In the genomic region with DNA sequence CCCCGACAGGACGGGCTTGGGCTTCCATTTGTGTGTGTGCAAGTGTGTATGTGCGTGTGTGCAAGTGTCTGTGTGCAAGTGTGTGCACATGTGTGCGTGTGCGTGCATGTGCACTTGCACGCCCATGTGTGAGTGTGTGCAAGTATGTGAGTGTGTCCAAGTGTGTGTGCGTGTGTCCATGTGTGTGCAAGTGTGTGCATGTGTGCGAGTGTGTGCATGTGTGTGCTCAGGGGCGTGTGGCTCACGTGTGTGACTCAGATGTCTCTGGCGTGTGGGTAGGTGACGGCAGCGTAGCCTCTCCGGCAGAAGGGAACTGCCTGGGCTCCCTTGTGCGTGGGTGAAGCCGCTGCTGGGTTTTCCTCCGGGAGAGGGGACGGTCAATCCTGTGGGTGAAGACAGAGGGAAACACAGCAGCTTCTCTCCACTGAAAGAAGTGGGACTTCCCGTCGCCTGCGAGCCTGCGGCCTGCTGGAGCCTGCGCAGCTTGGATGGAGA, we compare ENCODE assay signal across 14 cellular contexts. TPM values are rescaled to one million over a fixed set of nuclear protein-coding genes. Genes with fewer than 3 reads are reported as not detected.
A peak's percentile ranks its signal among the peaks of the same experiment; 100 is the strongest.
DNase-seq lines count a peak whose midpoint lies in the region; FAIRE-seq and TF ChIP-seq lines count a peak whose summit lies in the region.
"Had no signal": no experiment of that assay in that cellular context is flagged by ENCODE, and none has a peak within 500 bp of the region (broad histone marks: within the 10 kb centered on the region; RNA-seq: fewer than 3 reads in every experiment).

No MANE protein-coding gene starts in this region.

- intact Hi-C loops in breast epithelium (cut with DNase I; ENCODE audit: low total_unique reads): no loop called here
- intact Hi-C loops in MCF 10A (cut with micrococcal nuclease): no loop called here
- intact Hi-C loops in activated T-helper 1 cell treated with anti-CD3 and anti-CD28 coated beads, Interleukin-12 subunit alpha, Interleukin-12 subunit beta, Interleukin-2, Interleukin-4 antibody, amounts not matched to agents 30 ng/mL and 10 ng/mL and 1 ng/mL, durations not matched to agents 14 hours and 24 hours and 36 hours (cut with micrococcal nuclease): loop anchor here (2.0 to 5.0 kb wide), 3 partner anchors 23 to 131 kb away; a partner anchor contains a TSS
- intact Hi-C loops in kidney (cut with DNase I): no loop called here
- intact Hi-C loops in uterus (cut with DNase I; ENCODE audit: low total_unique reads): no loop called here

- POLR2A ChIA-PET in MCF 10A (lab: Yijun Ruan, JAX): no interaction called here

- DNase-seq in breast epithelium (ENCODE audit: low spot score in 2 of 2) (no peak), MCF 10A (ENCODE audit: unreplicated experiment) (no peak), kidney (peak; percentile 46), NCI-H2227 treated with DMSO at 0.1 percent for 48 hours (lab: John Stamatoyannopoulos, UW) (no peak), COLO668 (lab: John Stamatoyannopoulos, UW; ENCODE audit: unreplicated experiment) (no peak), uterus (no peak)
- no peak for DNase-seq in activated T-helper 1 cell treated with anti-CD3 and anti-CD28 coated beads, Interleukin-12 subunit alpha, Interleukin-12 subunit beta, Interleukin-2, Interleukin-4 antibody, amounts not matched to agents 30 ng/mL and 10 ng/mL and 1 ng/mL, durations not matched to agents 14 hours and 24 hours and 36 hours (ENCODE audit: low spot score)
- DNase-seq: activated CD4-positive, alpha-beta T cell treated with anti-CD3 and anti-CD28 coated beads for 1 hour; BE2C; MV-4-11; NCI-H774 had no signal

- H3K4me3 Mint-ChIP-seq in MCF 10A (ENCODE audit: unreplicated experiment): no peak overlapping the region
- H3K4me3 Mint-ChIP-seq in activated T-helper 1 cell treated with anti-CD3 and anti-CD28 coated beads, Interleukin-12 subunit alpha, Interleukin-12 subunit beta, Interleukin-2, Interleukin-4 antibody, amounts not matched to agents 30 ng/mL and 10 ng/mL and 1 ng/mL, durations not matched to agents 14 hours and 24 hours and 36 hours: peak overlapping the region; percentile 60

- TF ChIP-seq POLR2A in breast epithelium (IDR thresholded peaks at IDR 0.05): no peak
- no peak for TF ChIP-seq POLR2A in uterus (IDR thresholded peaks at IDR 0.05)

- H3K4me1 ChIP-seq in breast epithelium: no peaks in the 10 kb centered on the region
- peaks cover 0 to 2% of the 10 kb centered on the region in 2 donors for H3K4me1 ChIP-seq in kidney (ENCODE audit: control insufficient read depth in 1 of 2, insufficient read depth in 1 of 2, low read depth in 1 of 2, low read length in 2 of 2)
- H3K4me1 ChIP-seq in urinary bladder (ENCODE audit: insufficient read depth): no peaks in the 10 kb centered on the region
- H3K4me1 ChIP-seq in uterus: no peaks in the 10 kb centered on the region
- H3K4me1 ChIP-seq: ascending aorta, BE2C had no signal

- TF ChIP-seq CTCF in breast epithelium (IDR thresholded peaks at IDR 0.05): no peak
- no peak for TF ChIP-seq CTCF in MCF 10A (IDR thresholded peaks at IDR 0.05; ENCODE audit: unreplicated experiment)
- TF ChIP-seq CTCF in kidney (IDR thresholded peaks at IDR 0.05; ENCODE audit: borderline replicate concordance, extremely low read depth, insufficient read depth): no peak
- no peak for TF ChIP-seq CTCF in uterus (IDR thresholded peaks at IDR 0.05)

- peaks cover 44% of the 10 kb centered on the region for H3K27me3 Mint-ChIP-seq in MCF 10A (ENCODE audit: insufficient read depth, unreplicated experiment)
- peaks cover 3% of the 10 kb centered on the region for H3K27me3 Mint-ChIP-seq in activated T-helper 1 cell treated with anti-CD3 and anti-CD28 coated beads, Interleukin-12 subunit alpha, Interleukin-12 subunit beta, Interleukin-2, Interleukin-4 antibody, amounts not matched to agents 30 ng/mL and 10 ng/mL and 1 ng/mL, durations not matched to agents 14 hours and 24 hours and 36 hours (ENCODE audit: insufficient read depth)

- H3K27ac Mint-ChIP-seq in MCF 10A (ENCODE audit: low read depth, unreplicated experiment): no peak overlapping the region
- H3K27ac Mint-ChIP-seq in activated T-helper 1 cell treated with anti-CD3 and anti-CD28 coated beads, Interleukin-12 subunit alpha, Interleukin-12 subunit beta, Interleukin-2, Interleukin-4 antibody, amounts not matched to agents 30 ng/mL and 10 ng/mL and 1 ng/mL, durations not matched to agents 14 hours and 24 hours and 36 hours: peak overlapping the region; percentile 49

- H3K9ac ChIP-seq in kidney (ENCODE audit: low read length in 2 of 2): no peak overlapping the region

- H3K27me3 ChIP-seq in breast epithelium (peaks cover 0 to 43% of the 10 kb centered on the region in 2 donors), uterus (peaks cover 0 to 16% of the 10 kb centered on the region in 2 donors)
- H3K27me3 ChIP-seq: ascending aorta had no signal

- H3K36me3 Mint-ChIP-seq in MCF 10A (ENCODE audit: insufficient read depth, unreplicated experiment): no peaks in the 10 kb centered on the region
- H3K36me3 Mint-ChIP-seq in activated T-helper 1 cell treated with anti-CD3 and anti-CD28 coated beads, Interleukin-12 subunit alpha, Interleukin-12 subunit beta, Interleukin-2, Interleukin-4 antibody, amounts not matched to agents 30 ng/mL and 10 ng/mL and 1 ng/mL, durations not matched to agents 14 hours and 24 hours and 36 hours (ENCODE audit: low read depth): peaks cover 17% of the 10 kb centered on the region

- CTCF ChIA-PET in MCF 10A (lab: Yijun Ruan, JAX): interaction anchor here (0.6 to 0.8 kb wide), 2 partner anchors 120 to 1037 kb away, joined by 3 read pairs; no protein-coding TSS in a partner anchor

- H3K36me3 ChIP-seq in breast epithelium (no peaks in the 10 kb centered on the region), kidney (ENCODE audit: control insufficient read depth in 1 of 2, insufficient read depth in 2 of 2, low read length in 2 of 2) (no peaks in the 10 kb centered on the region), urinary bladder (ENCODE audit: insufficient read depth) (no peaks in the 10 kb centered on the region), uterus (no peaks in the 10 kb centered on the region)
- H3K36me3 ChIP-seq: ascending aorta, BE2C had no signal

- H3K9me3 ChIP-seq in breast epithelium (no peaks in the 10 kb centered on the region), kidney (ENCODE audit: control insufficient read depth in 1 of 2, low read length in 2 of 2) (peaks cover 0 to 6% of the 10 kb centered on the region in 2 donors), uterus (no peaks in the 10 kb centered on the region)
- H3K9me3 ChIP-seq: ascending aorta, BE2C had no signal

- no peak for FAIRE-seq in kidney (lab: Jason Lieb, UNC)

- H3K4me1 Mint-ChIP-seq in MCF 10A (ENCODE audit: insufficient read depth, unreplicated experiment): peaks cover 7% of the 10 kb centered on the region
- peaks cover 41% of the 10 kb centered on the region for H3K4me1 Mint-ChIP-seq in activated T-helper 1 cell treated with anti-CD3 and anti-CD28 coated beads, Interleukin-12 subunit alpha, Interleukin-12 subunit beta, Interleukin-2, Interleukin-4 antibody, amounts not matched to agents 30 ng/mL and 10 ng/mL and 1 ng/mL, durations not matched to agents 14 hours and 24 hours and 36 hours (ENCODE audit: low read depth)

- 83% methylated on average over 23 of the region's 23 CpGs for WGBS in urinary bladder

- BruUV-seq in MCF 10A (replicated peaks; lab: Mats Ljungman, UMichigan): no TSS peak

- H3K4me3 ChIP-seq in breast epithelium (peak overlapping the region in 2 of 3 donors; percentile 42 to 65), kidney (ENCODE audit: low read length in 2 of 2) (no peak overlapping the region), urinary bladder (ENCODE audit: low read depth, low read length) (peak overlapping the region; percentile 26), uterus (no peak overlapping the region)

- H3K9me3 Mint-ChIP-seq in MCF 10A (ENCODE audit: unreplicated experiment): no peaks in the 10 kb centered on the region
- H3K9me3 Mint-ChIP-seq in activated T-helper 1 cell treated with anti-CD3 and anti-CD28 coated beads, Interleukin-12 subunit alpha, Interleukin-12 subunit beta, Interleukin-2, Interleukin-4 antibody, amounts not matched to agents 30 ng/mL and 10 ng/mL and 1 ng/mL, durations not matched to agents 14 hours and 24 hours and 36 hours: no peaks in the 10 kb centered on the region

- H3K27ac ChIP-seq in breast epithelium (no peak overlapping the region), kidney (ENCODE audit: low read depth in 2 of 2, low read length in 2 of 2) (no peak overlapping the region), urinary bladder (ENCODE audit: low read depth) (no peak overlapping the region), uterus (no peak overlapping the region)
- H3K27ac ChIP-seq: ascending aorta, epithelial cell of prostate had no signal

RNA-seq across cellular contexts. Expression of a gene that starts 23.1 kb away (rescaled TPM):
- total RNA-seq in breast epithelium (10 to 100 TPM in 1 of 3 donors, 1 to 10 TPM in 2; 3.6 to 16.8 (median 5.1) TPM), MCF 10A (2022) (0.14 and 1.2 TPM in 2 replicates), kidney (11.9 TPM), urinary bladder (2.2 TPM), uterus (1 to 10 TPM in 3 of 4 donors, not detected in 1; 1.4 to 3.5 (median 2.6) TPM)
- total RNA-seq in activated T-helper 1 cell treated with anti-CD3 and anti-CD28 coated beads, Interleukin-12 subunit alpha, Interleukin-12 subunit beta, Interleukin-2, Interleukin-4 antibody, amounts not matched to agents 30 ng/mL and 10 ng/mL and 1 ng/mL, durations not matched to agents 14 hours and 24 hours and 36 hours: 63.8 and 65.0 TPM in 2 replicates
- polyA plus RNA-seq in kidney (ENCODE audit: insufficient read depth, low read depth, low replicate concordance) (0.37 TPM), urinary bladder (3.3 TPM)

Comparison
In these comparisons a context has a peak if more than half of its experiments do, and no peak if none do; other contexts are left out.
1. H3K4me3 ChIP-seq: peak in breast epithelium (2 of 3) and urinary bladder (single experiment); none in kidney (0 of 2) and uterus (0 of 2).